Comparison of ENCODE assay signal across 33 cellular contexts in the genomic region with DNA sequence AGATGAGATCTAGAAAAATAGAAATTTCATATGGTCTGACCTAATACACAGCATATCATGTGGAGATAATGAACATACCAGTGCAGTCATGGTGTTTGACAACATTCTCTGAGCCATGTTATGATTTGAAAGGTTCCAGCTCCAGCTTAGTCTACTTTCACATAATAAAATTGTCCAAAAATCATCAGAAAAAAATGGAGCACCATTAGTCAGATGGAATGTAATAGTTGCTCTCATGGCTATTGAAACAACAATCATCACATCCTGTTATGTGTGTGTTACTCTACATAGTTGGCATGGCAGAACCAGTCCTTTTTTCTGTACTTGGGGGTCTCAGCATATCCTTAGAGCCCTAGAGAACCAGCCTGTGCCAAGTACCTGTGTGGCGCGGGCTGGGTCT.
"Had no signal": no experiment of that assay in that cellular context is flagged by ENCODE, and none has a peak within 500 bp of the region (broad histone marks: within the 10 kb centered on the region; RNA-seq: fewer than 3 reads in every experiment).

No MANE protein-coding gene starts in this region.

- H3K4me3 ChIP-seq: adrenal gland, breast epithelium, colonic mucosa, heart left ventricle, pancreas, prostate gland, uterus had no signal

- H3K4me3 Mint-ChIP-seq: activated CD4-positive, alpha-beta memory T cell treated with anti-CD3 and anti-CD28 coated beads for 36 hours; activated CD4-positive, alpha-beta T cell treated with anti-CD3 and anti-CD28 coated beads, Interleukin-2, amount 10 ng/mL, durations not matched to agents 24 days and 14 days; activated naive CD4-positive, alpha-beta T cell treated with anti-CD3 and anti-CD28 coated beads for 36 hours; activated naive CD8-positive, alpha-beta T cell treated with anti-CD3 and anti-CD28 coated beads for 36 hours; activated T-helper 1 cell treated with anti-CD3 and anti-CD28 coated beads, Interleukin-12 subunit alpha, Interleukin-12 subunit beta, Interleukin-2, Interleukin-4 antibody, amounts not matched to agents 30 ng/mL and 10 ng/mL and 1 ng/mL, durations not matched to agents 14 hours and 24 hours and 36 hours; memory B cell; naive thymus-derived CD8-positive, alpha-beta T cell; neural crest cell; stimulated activated effector memory CD8-positive, alpha-beta T cell treated with anti-CD3 and anti-CD28 coated beads, Interleukin-12 subunit alpha, Interleukin-12 subunit beta, amount 100 ng/mL, for 72 hours; stimulated activated naive CD8-positive, alpha-beta T cell treated with anti-CD3 and anti-CD28 coated beads, Interleukin-15, Interleukin-2, amounts not matched to agents 100 ng/mL and 50 ng/mL, for 24 hours; type B pancreatic cell had no signal

- H3K4me1 Mint-ChIP-seq: activated CD4-positive, alpha-beta T cell treated with anti-CD3 and anti-CD28 coated beads, Interleukin-2, amount 10 ng/mL, durations not matched to agents 24 days and 14 days; activated naive CD8-positive, alpha-beta T cell treated with anti-CD3 and anti-CD28 coated beads for 36 hours; memory B cell; stimulated activated effector memory CD8-positive, alpha-beta T cell treated with anti-CD3 and anti-CD28 coated beads, Interleukin-12 subunit alpha, Interleukin-12 subunit beta, amount 100 ng/mL, for 72 hours had no signal

- H3K27ac Mint-ChIP-seq: activated CD4-positive, alpha-beta memory T cell treated with anti-CD3 and anti-CD28 coated beads for 36 hours; activated CD4-positive, alpha-beta T cell treated with anti-CD3 and anti-CD28 coated beads, Interleukin-2, amount 10 ng/mL, durations not matched to agents 24 days and 14 days; activated naive CD4-positive, alpha-beta T cell treated with anti-CD3 and anti-CD28 coated beads for 36 hours; activated naive CD8-positive, alpha-beta T cell treated with anti-CD3 and anti-CD28 coated beads for 36 hours; activated T-helper 1 cell treated with anti-CD3 and anti-CD28 coated beads, Interleukin-12 subunit alpha, Interleukin-12 subunit beta, Interleukin-2, Interleukin-4 antibody, amounts not matched to agents 30 ng/mL and 10 ng/mL and 1 ng/mL, durations not matched to agents 14 hours and 24 hours and 36 hours; memory B cell; naive thymus-derived CD8-positive, alpha-beta T cell; stimulated activated effector memory CD8-positive, alpha-beta T cell treated with anti-CD3 and anti-CD28 coated beads, Interleukin-12 subunit alpha, Interleukin-12 subunit beta, amount 100 ng/mL, for 72 hours; stimulated activated naive CD8-positive, alpha-beta T cell treated with anti-CD3 and anti-CD28 coated beads, Interleukin-15, Interleukin-2, amounts not matched to agents 100 ng/mL and 50 ng/mL, for 24 hours; type B pancreatic cell had no signal

- H3K9me3 ChIP-seq: adrenal gland, breast epithelium, colonic mucosa, heart left ventricle, pancreas, prostate gland, uterus had no signal

- H3K36me3 ChIP-seq: adrenal gland, breast epithelium, colonic mucosa, heart left ventricle, pancreas, prostate gland, uterus had no signal

- H3K27me3 ChIP-seq: adrenal gland, breast epithelium, colonic mucosa, foreskin keratinocyte, heart left ventricle, pancreas, uterus had no signal

- H3K4me1 ChIP-seq: adrenal gland, breast epithelium, colonic mucosa, foreskin keratinocyte, heart left ventricle, pancreas, prostate gland had no signal

- H3K27me3 Mint-ChIP-seq: activated CD4-positive, alpha-beta memory T cell treated with anti-CD3 and anti-CD28 coated beads for 36 hours; activated CD4-positive, alpha-beta T cell treated with anti-CD3 and anti-CD28 coated beads, Interleukin-2, amount 10 ng/mL, durations not matched to agents 24 days and 14 days; activated naive CD8-positive, alpha-beta T cell treated with anti-CD3 and anti-CD28 coated beads for 36 hours; stimulated activated naive CD8-positive, alpha-beta T cell treated with anti-CD3 and anti-CD28 coated beads, Interleukin-15, Interleukin-2, amounts not matched to agents 100 ng/mL and 50 ng/mL, for 24 hours; type B pancreatic cell had no signal

- H3K9me3 Mint-ChIP-seq: activated CD4-positive, alpha-beta memory T cell treated with anti-CD3 and anti-CD28 coated beads for 36 hours; activated CD4-positive, alpha-beta T cell treated with anti-CD3 and anti-CD28 coated beads, Interleukin-2, amount 10 ng/mL, durations not matched to agents 24 days and 14 days; activated naive CD4-positive, alpha-beta T cell treated with anti-CD3 and anti-CD28 coated beads for 36 hours; activated naive CD8-positive, alpha-beta T cell treated with anti-CD3 and anti-CD28 coated beads for 36 hours; activated T-helper 1 cell treated with anti-CD3 and anti-CD28 coated beads, Interleukin-12 subunit alpha, Interleukin-12 subunit beta, Interleukin-2, Interleukin-4 antibody, amounts not matched to agents 30 ng/mL and 10 ng/mL and 1 ng/mL, durations not matched to agents 14 hours and 24 hours and 36 hours; memory B cell; neural crest cell; type B pancreatic cell had no signal

- ATAC-seq: foreskin keratinocyte; heart left ventricle; naive thymus-derived CD8-positive, alpha-beta T cell; pancreas; sciatic nerve; stimulated activated effector memory CD8-positive, alpha-beta T cell treated with anti-CD3 and anti-CD28 coated beads, Interleukin-12 subunit alpha, Interleukin-12 subunit beta, amount 100 ng/mL, for 72 hours had no signal

- H3K27ac ChIP-seq: adrenal gland, breast epithelium, colonic mucosa, foreskin keratinocyte, heart left ventricle, pancreas, prostate gland, uterus had no signal

- DNase-seq: activated CD4-positive, alpha-beta memory T cell treated with anti-CD3 and anti-CD28 coated beads for 36 hours; activated CD4-positive, alpha-beta T cell treated with anti-CD3 and anti-CD28 coated beads, Interleukin-2, amount 10 ng/mL, durations not matched to agents 24 days and 14 days; activated CD4-positive, CD25-positive, alpha-beta regulatory T cell treated with anti-CD3 and anti-CD28 coated beads, Interleukin-2, amount 50 U/mL, for 72 hours; activated CD8-positive, alpha-beta memory T cell treated with anti-CD3 and anti-CD28 coated beads, Interleukin-2, amount 50 U/mL, for 4 hours; activated effector memory CD4-positive, alpha-beta T cell treated with anti-CD3 and anti-CD28 coated beads, Interleukin-2, amount 50 U/mL, for 16 hours; activated naive CD4-positive, alpha-beta T cell treated with anti-CD3 and anti-CD28 coated beads for 36 hours; activated naive CD8-positive, alpha-beta T cell treated with anti-CD3 and anti-CD28 coated beads for 36 hours; activated T-cell treated with anti-CD3 and anti-CD28 coated beads, Interleukin-2, amount 50 U/mL, for 1 hour; adrenal gland; aorta; central memory CD4-positive, alpha-beta T cell; colonic mucosa; effector memory CD4-positive, alpha-beta T cell; foreskin keratinocyte; heart left ventricle; midbrain; naive thymus-derived CD8-positive, alpha-beta T cell; nucleus accumbens; pancreas; retina; small intestine; stimulated activated CD4-positive, alpha-beta T cell treated with anti-CD3 and anti-CD28 coated beads, Interleukin-4, amount 100 ng/mL, for 24 hours; substantia nigra; uterus had no signal

- H3K36me3 Mint-ChIP-seq: activated CD4-positive, alpha-beta memory T cell treated with anti-CD3 and anti-CD28 coated beads for 36 hours; activated naive CD8-positive, alpha-beta T cell treated with anti-CD3 and anti-CD28 coated beads for 36 hours; memory B cell; naive thymus-derived CD8-positive, alpha-beta T cell; stimulated activated effector memory CD8-positive, alpha-beta T cell treated with anti-CD3 and anti-CD28 coated beads, Interleukin-12 subunit alpha, Interleukin-12 subunit beta, amount 100 ng/mL, for 72 hours; type B pancreatic cell had no signal
